In genomic region chr11:116703421-116703820, GRCh38 we compare ENCODE assay signal across 8 cellular contexts.
DNase-seq lines count a peak whose midpoint lies in the region; ATAC-seq and TF ChIP-seq lines count a peak whose summit lies in the region.

No MANE protein-coding gene starts in this region.

- H3K4me2 ChIP-seq in BLaER1 treated with 17β-estradiol and CSF1 and Interleukin-3, amounts not matched to agents 10 nM and 100 nM: peak overlapping the region in 10 of 11 experiments; percentile 29 to 72 (median 50); a peak in 18 of 22 replicates

- H3K4me1 ChIP-seq in BLaER1 treated with 17β-estradiol and CSF1 and Interleukin-3, amounts not matched to agents 10 nM and 100 nM: peaks cover 0 to 17% (median 13%) of the 10 kb centered on the region in 10 experiments; a peak in 15 of 20 replicates
- H3K4me1 ChIP-seq in RWPE2 (ENCODE audit: insufficient read depth, poor library complexity, severe bottlenecking): peaks cover 6% of the 10 kb centered on the region

- DNase-seq in NAMALWA (ENCODE audit: low spot score): peak; percentile 65
- peak; percentile 38 for DNase-seq in RWPE2 (ENCODE audit: low spot score)
- DNase-seq in inferior parietal cortex (ENCODE audit: extremely low spot score): peak; percentile 54
- no peak for DNase-seq in activated T-cell treated with anti-CD3 and anti-CD28 coated beads for 4 hours

- H3K9me3 ChIP-seq in BLaER1 treated with 17β-estradiol and CSF1 and Interleukin-3, amounts not matched to agents 10 nM and 100 nM (replicated peaks in 1 of 11): no peaks in the 10 kb centered on the region
- H3K9me3 ChIP-seq in RWPE2 (ENCODE audit: severe bottlenecking): no peaks in the 10 kb centered on the region

- no peak for ATAC-seq in RWPE2 (ENCODE audit: low read depth)
- ATAC-seq in HG03460 (IDR thresholded peaks at IDR 0.05; ENCODE audit: unreplicated experiment): no peak
- ATAC-seq in HG03520 (IDR thresholded peaks at IDR 0.05; ENCODE audit: unreplicated experiment): no peak
- no peak for ATAC-seq in GM18909 (IDR thresholded peaks at IDR 0.05; ENCODE audit: poor library complexity, unreplicated experiment)

- no peaks in the 10 kb centered on the region for H4K20me1 ChIP-seq in BLaER1 treated with 17β-estradiol and CSF1 and Interleukin-3, amounts not matched to agents 10 nM and 100 nM

- H3K27ac ChIP-seq in BLaER1 treated with 17β-estradiol and CSF1 and Interleukin-3, amounts not matched to agents 10 nM and 100 nM: no peak overlapping the region; a peak in 1 of 22 replicates
- H3K27ac ChIP-seq in RWPE2 (ENCODE audit: poor library complexity, severe bottlenecking): no peak overlapping the region

- no peak overlapping the region for H3K9ac ChIP-seq in BLaER1 treated with 17β-estradiol and CSF1 and Interleukin-3, amounts not matched to agents 10 nM and 100 nM

- no peak for TF ChIP-seq CTCF in RWPE2 (IDR thresholded peaks at IDR 0.05; ENCODE audit: poor library complexity, severe bottlenecking)

- no peaks in the 10 kb centered on the region for H3K27me3 ChIP-seq in BLaER1 treated with 17β-estradiol and CSF1 and Interleukin-3, amounts not matched to agents 10 nM and 100 nM
- H3K27me3 ChIP-seq in RWPE2 (ENCODE audit: insufficient read depth, poor library complexity, severe bottlenecking): no peaks in the 10 kb centered on the region

- no peaks in the 10 kb centered on the region for H3K36me3 ChIP-seq in BLaER1 treated with 17β-estradiol and CSF1 and Interleukin-3, amounts not matched to agents 10 nM and 100 nM
- no peaks in the 10 kb centered on the region for H3K36me3 ChIP-seq in RWPE2 (ENCODE audit: low read depth)

- no peak overlapping the region for H3K4me3 ChIP-seq in BLaER1 treated with 17β-estradiol and CSF1 and Interleukin-3, amounts not matched to agents 10 nM and 100 nM
- no peak overlapping the region for H3K4me3 ChIP-seq in RWPE2 (ENCODE audit: severe bottlenecking)
